In genomic region chr13:47332149-47332548, GRCh38 we compare ENCODE assay signal across 30 cellular contexts.
A peak's percentile ranks its signal among the peaks of the same experiment; 100 is the strongest.
DNase-seq lines count a peak whose midpoint lies in the region; ATAC-seq and TF ChIP-seq lines count a peak whose summit lies in the region.
"Had no signal": no experiment of that assay in that cellular context is flagged by ENCODE, and none has a peak within 500 bp of the region (broad histone marks: within the 10 kb centered on the region; RNA-seq: fewer than 3 reads in every experiment).

No MANE protein-coding gene starts in this region.

- no peak overlapping the region for H3K27ac Mint-ChIP-seq in activated CD4-positive, alpha-beta T cell treated with anti-CD3 and anti-CD28 coated beads, Interleukin-2, amount 10 ng/mL, durations not matched to agents 24 days and 14 days
- H3K27ac Mint-ChIP-seq: activated naive CD8-positive, alpha-beta T cell treated with anti-CD3 and anti-CD28 coated beads, Interleukin-2, amount 10 ng/mL, durations not matched to agents 7 days and 5 days; brain; memory B cell; stimulated activated memory B cell treated with anti-CD40 and anti-IgM and Interleukin-4, amounts not matched to agents 10 μg/mL and 1 μg/mL and 100 μg/mL, for 72 hours had no signal

- intact Hi-C loops in right cardiac atrium (cut with DNase I): no loop called here
- intact Hi-C loops in activated CD4-positive, alpha-beta T cell treated with anti-CD3 and anti-CD28 coated beads, Interleukin-2, amount 10 ng/mL, durations not matched to agents 24 days and 14 days (cut with micrococcal nuclease): no loop called here

- DNase-seq in AG20443 (ENCODE audit: low spot score) (peak; percentile 39), LHCN-M2 (ENCODE audit: low read depth) (peak; percentile 29), epithelial cell of proximal tubule (ENCODE audit: low read depth) (peak; percentile 44), left kidney (ENCODE audit: low read depth, low spot score) (peak; percentile 18), right cardiac atrium (no peak), epidermal melanocyte (ENCODE audit: insufficient read length, low spot score) (no peak), HUDEP-2 (lab: John Stamatoyannopoulos, UW; ENCODE audit: unreplicated experiment in 76 of 76) (no peak)
- DNase-seq in activated CD4-positive, alpha-beta T cell treated with anti-CD3 and anti-CD28 coated beads, Interleukin-2, amount 10 ng/mL, durations not matched to agents 24 days and 14 days: no peak
- DNase-seq: ACHN; activated CD4-positive, alpha-beta T cell treated with anti-CD3 and anti-CD28 coated beads, Interleukin-2, amount 50 U/mL, for 1 hour; activated CD8-positive, alpha-beta memory T cell treated with anti-CD3 and anti-CD28 coated beads, Interleukin-2, amount 50 U/mL, for 48 hours; activated effector memory CD4-positive, alpha-beta T cell treated with anti-CD3 and anti-CD28 coated beads, Interleukin-2, amount 50 U/mL, for 16 hours; activated naive CD8-positive, alpha-beta T cell treated with anti-CD3 and anti-CD28 coated beads, Interleukin-2, amount 10 ng/mL, durations not matched to agents 7 days and 5 days; C1 segment of cervical spinal cord; effector memory CD4-positive, alpha-beta T cell; glutamatergic neuron; MM.1S; NCI-H1417 treated with DMSO at 0.1 percent for 48 hours; NCI-H2081 treated with DMSO at 0.1 percent for 48 hours; NCI-H345; NCI-H82; stimulated activated CD4-positive, alpha-beta T cell treated with anti-CD3 and anti-CD28 coated beads, Interleukin-4, amount 100 ng/mL, for 1 hour; uterus; WERI-Rb-1 had no signal

- H3K4me3 ChIP-seq in epithelial cell of proximal tubule (ENCODE audit: low read depth, low read length): no peak overlapping the region
- no peak overlapping the region for H3K4me3 ChIP-seq in right cardiac atrium (ENCODE audit: low read length)
- H3K4me3 ChIP-seq: K562, uterus had no signal

- H3K4me3 Mint-ChIP-seq in activated CD4-positive, alpha-beta T cell treated with anti-CD3 and anti-CD28 coated beads, Interleukin-2, amount 10 ng/mL, durations not matched to agents 24 days and 14 days: no peak overlapping the region
- H3K4me3 Mint-ChIP-seq: activated naive CD8-positive, alpha-beta T cell treated with anti-CD3 and anti-CD28 coated beads, Interleukin-2, amount 10 ng/mL, durations not matched to agents 7 days and 5 days; brain; memory B cell; stimulated activated memory B cell treated with anti-CD40 and anti-IgM and Interleukin-4, amounts not matched to agents 10 μg/mL and 1 μg/mL and 100 μg/mL, for 72 hours had no signal

- no peak for TF ChIP-seq CTCF in epithelial cell of proximal tubule (conservative IDR thresholded peaks at IDR 0.05; ENCODE audit: low read depth, low read length)

- ATAC-seq in right cardiac atrium: no peak
- ATAC-seq: esophagus mucosa; K562; Right ventricle myocardium inferior; stimulated activated memory B cell treated with anti-CD40 and anti-IgM and Interleukin-4, amounts not matched to agents 10 μg/mL and 1 μg/mL and 100 μg/mL, for 72 hours had no signal

- WGBS in right cardiac atrium: 52% methylated on average over 4 of the region's 4 CpGs

- no peaks in the 10 kb centered on the region for H3K4me1 Mint-ChIP-seq in activated CD4-positive, alpha-beta T cell treated with anti-CD3 and anti-CD28 coated beads, Interleukin-2, amount 10 ng/mL, durations not matched to agents 24 days and 14 days
- H3K4me1 Mint-ChIP-seq: activated naive CD8-positive, alpha-beta T cell treated with anti-CD3 and anti-CD28 coated beads, Interleukin-2, amount 10 ng/mL, durations not matched to agents 7 days and 5 days; brain; memory B cell; stimulated activated memory B cell treated with anti-CD40 and anti-IgM and Interleukin-4, amounts not matched to agents 10 μg/mL and 1 μg/mL and 100 μg/mL, for 72 hours had no signal

- no peaks in the 10 kb centered on the region for H3K4me1 ChIP-seq in right cardiac atrium (ENCODE audit: control insufficient read depth, insufficient read depth, low read length)
- H3K4me1 ChIP-seq: uterus had no signal

- H3K27ac ChIP-seq in right cardiac atrium (ENCODE audit: low read length): no peak overlapping the region
- H3K27ac ChIP-seq: uterus, WERI-Rb-1 had no signal

- no peaks in the 10 kb centered on the region for H3K36me3 Mint-ChIP-seq in activated CD4-positive, alpha-beta T cell treated with anti-CD3 and anti-CD28 coated beads, Interleukin-2, amount 10 ng/mL, durations not matched to agents 24 days and 14 days (ENCODE audit: low read depth)
- H3K36me3 Mint-ChIP-seq: activated naive CD8-positive, alpha-beta T cell treated with anti-CD3 and anti-CD28 coated beads, Interleukin-2, amount 10 ng/mL, durations not matched to agents 7 days and 5 days; brain; memory B cell; stimulated activated memory B cell treated with anti-CD40 and anti-IgM and Interleukin-4, amounts not matched to agents 10 μg/mL and 1 μg/mL and 100 μg/mL, for 72 hours had no signal

- H3K27me3 ChIP-seq in right cardiac atrium (ENCODE audit: control insufficient read depth, insufficient read depth): no peaks in the 10 kb centered on the region
- H3K27me3 ChIP-seq: uterus had no signal

- no peaks in the 10 kb centered on the region for H3K27me3 Mint-ChIP-seq in activated CD4-positive, alpha-beta T cell treated with anti-CD3 and anti-CD28 coated beads, Interleukin-2, amount 10 ng/mL, durations not matched to agents 24 days and 14 days
- H3K27me3 Mint-ChIP-seq: activated naive CD8-positive, alpha-beta T cell treated with anti-CD3 and anti-CD28 coated beads, Interleukin-2, amount 10 ng/mL, durations not matched to agents 7 days and 5 days; brain had no signal

- H3K9me3 ChIP-seq in right cardiac atrium (ENCODE audit: control insufficient read depth, low read length): no peaks in the 10 kb centered on the region
- H3K9me3 ChIP-seq: uterus had no signal

- peaks cover 3% of the 10 kb centered on the region for H3K9me3 Mint-ChIP-seq in activated CD4-positive, alpha-beta T cell treated with anti-CD3 and anti-CD28 coated beads, Interleukin-2, amount 10 ng/mL, durations not matched to agents 24 days and 14 days
- H3K9me3 Mint-ChIP-seq: brain had no signal

Comparison
In these comparisons a context has a peak if more than half of its experiments do, and no peak if none do; other contexts are left out.
1. DNase-seq: peak in AG20443 (single experiment), LHCN-M2 (single experiment), epithelial cell of proximal tubule (single experiment) and left kidney (single experiment); none in right cardiac atrium (0 of 3), epidermal melanocyte (single experiment), activated CD4-positive, alpha-beta T cell treated with anti-CD3 and anti-CD28 coated beads, Interleukin-2, amount 10 ng/mL, durations not matched to agents 24 days and 14 days (single experiment) and HUDEP-2 (0 of 76).